ENCODE assay signal across 23 cellular contexts in the genomic region with DNA sequence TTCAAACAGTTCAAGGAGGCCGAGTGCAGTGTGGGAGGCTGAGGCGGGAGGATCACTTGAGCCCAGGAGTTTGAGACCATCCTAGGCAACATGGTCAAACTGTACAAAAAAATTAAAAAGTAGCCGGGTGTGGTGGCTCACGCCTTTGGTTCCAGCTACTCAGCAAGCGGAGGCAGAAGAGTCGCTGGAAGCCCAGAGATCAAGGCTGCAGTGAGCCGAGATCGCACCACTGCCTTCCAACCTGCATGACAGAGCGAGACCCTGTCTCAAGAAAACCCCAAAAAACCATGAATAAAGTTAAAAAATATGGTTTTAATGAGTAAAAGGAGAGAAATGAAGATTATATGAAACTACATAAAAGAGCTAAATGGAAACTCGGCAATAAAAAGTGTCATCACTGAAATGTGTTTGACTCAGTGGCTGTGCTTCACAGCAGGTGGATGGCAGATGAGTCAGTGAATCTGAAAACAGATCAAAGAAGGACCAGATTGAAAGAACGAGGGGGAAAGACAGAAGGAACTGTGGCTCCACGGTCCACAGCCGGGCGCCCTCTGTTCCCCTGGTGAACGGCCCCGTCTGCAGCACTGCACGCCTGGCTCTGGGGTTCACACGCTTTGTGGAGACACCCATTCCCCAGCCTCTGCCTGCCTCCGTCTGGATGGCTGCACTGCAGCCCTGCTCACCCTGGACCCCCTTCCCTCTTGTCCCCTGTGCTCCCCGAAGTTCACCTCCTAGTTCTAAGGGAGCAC. TPM values are rescaled to one million over a fixed set of nuclear protein-coding genes. Genes with fewer than 3 reads are reported as not detected.
DNase-seq lines count a peak whose midpoint lies in the region; ATAC-seq lines count a peak whose summit lies in the region.
"Had no signal": no experiment of that assay in that cellular context is flagged by ENCODE, and none has a peak within 500 bp of the region (broad histone marks: within the 10 kb centered on the region; RNA-seq: fewer than 3 reads in every experiment).

No MANE protein-coding gene starts in this region.

- peaks cover 6% of the 10 kb centered on the region for H3K36me3 Mint-ChIP-seq in activated T-cell treated with anti-CD3 and anti-CD28 coated beads, Interleukin-2, amount 50 U/mL, for 24 hours (ENCODE audit: low read depth)
- peaks cover 67% of the 10 kb centered on the region for H3K36me3 Mint-ChIP-seq in dendritic cell treated with granulocyte-macrophage colony-stimulating factor and Interleukin-4, amounts not matched to agents 40 ng/mL and 50 ng/mL, for 4 days (ENCODE audit: low read depth)
- peaks cover 18% of the 10 kb centered on the region for H3K36me3 Mint-ChIP-seq in T-cell

- peaks cover 36% of the 10 kb centered on the region for H3K4me1 Mint-ChIP-seq in activated T-cell treated with anti-CD3 and anti-CD28 coated beads, Interleukin-2, amount 50 U/mL, for 24 hours (ENCODE audit: low read depth)
- H3K4me1 Mint-ChIP-seq in dendritic cell treated with granulocyte-macrophage colony-stimulating factor and Interleukin-4, amounts not matched to agents 40 ng/mL and 50 ng/mL, for 4 days (ENCODE audit: low read depth): peaks cover 41% of the 10 kb centered on the region
- peaks cover 0 to 18% (median 1%) of the 10 kb centered on the region in 3 donors for H3K4me1 Mint-ChIP-seq in T-cell
- H3K4me1 Mint-ChIP-seq: endodermal cell had no signal

- peak overlapping the region; percentile 19 for H3K4me3 Mint-ChIP-seq in activated T-cell treated with anti-CD3 and anti-CD28 coated beads, Interleukin-2, amount 50 U/mL, for 24 hours
- no peak overlapping the region for H3K4me3 Mint-ChIP-seq in dendritic cell treated with granulocyte-macrophage colony-stimulating factor and Interleukin-4, amounts not matched to agents 40 ng/mL and 50 ng/mL, for 4 days
- H3K4me3 Mint-ChIP-seq in T-cell: no peak overlapping the region
- H3K4me3 Mint-ChIP-seq: activated naive CD8-positive, alpha-beta T cell treated with anti-CD3 and anti-CD28 coated beads, Interleukin-2, amount 10 ng/mL, durations not matched to agents 7 days and 5 days; endodermal cell; T-helper 1 cell treated with Interleukin-12 subunit alpha and Interleukin-12 subunit beta and Interleukin-4 antibody, amounts not matched to agents 30 μg/mL and 1 μg/mL, for 36 hours; type B pancreatic cell had no signal

- ATAC-seq in left ventricle myocardium superior: no peak
- peak; percentile 96 for ATAC-seq in stimulated activated naive CD8-positive, alpha-beta T cell treated with anti-CD3 and anti-CD28 coated beads, Interleukin-15, Interleukin-2, amounts not matched to agents 100 U/mL and 50 U/mL, for 24 hours
- ATAC-seq in HG03135 (IDR thresholded peaks at IDR 0.05; ENCODE audit: unreplicated experiment): no peak
- no peak for ATAC-seq in T-cell (replicated peaks in 1 of 4)
- ATAC-seq: PC-3 had no signal

- POLR2A ChIA-PET in T-cell (lab: Charles Lee): no interaction called here

- peak overlapping the region; percentile 91 for H3K27ac Mint-ChIP-seq in activated T-cell treated with anti-CD3 and anti-CD28 coated beads, Interleukin-2, amount 50 U/mL, for 24 hours
- peak overlapping the region; percentile 57 for H3K27ac Mint-ChIP-seq in dendritic cell treated with granulocyte-macrophage colony-stimulating factor and Interleukin-4, amounts not matched to agents 40 ng/mL and 50 ng/mL, for 4 days
- no peak overlapping the region for H3K27ac Mint-ChIP-seq in T-cell
- H3K27ac Mint-ChIP-seq: activated naive CD8-positive, alpha-beta T cell treated with anti-CD3 and anti-CD28 coated beads, Interleukin-2, amount 10 ng/mL, durations not matched to agents 7 days and 5 days; endodermal cell; T-helper 1 cell treated with Interleukin-12 subunit alpha and Interleukin-12 subunit beta and Interleukin-4 antibody, amounts not matched to agents 30 μg/mL and 1 μg/mL, for 36 hours; type B pancreatic cell had no signal

- H3K27me3 Mint-ChIP-seq in activated T-cell treated with anti-CD3 and anti-CD28 coated beads, Interleukin-2, amount 50 U/mL, for 24 hours: no peaks in the 10 kb centered on the region
- no peaks in the 10 kb centered on the region for H3K27me3 Mint-ChIP-seq in dendritic cell treated with granulocyte-macrophage colony-stimulating factor and Interleukin-4, amounts not matched to agents 40 ng/mL and 50 ng/mL, for 4 days
- H3K27me3 Mint-ChIP-seq in T-cell: no peaks in the 10 kb centered on the region
- H3K27me3 Mint-ChIP-seq: activated naive CD8-positive, alpha-beta T cell treated with anti-CD3 and anti-CD28 coated beads, Interleukin-2, amount 10 ng/mL, durations not matched to agents 7 days and 5 days; type B pancreatic cell had no signal

- DNase-seq in left ventricle myocardium superior (peak; percentile 15), cardiac septum (ENCODE audit: low spot score) (no peak), T-cell (no peak)
- peak; percentile 60 for DNase-seq in activated T-cell treated with anti-CD3 and anti-CD28 coated beads, Interleukin-2, amount 50 U/mL, for 24 hours
- DNase-seq in stimulated activated naive CD8-positive, alpha-beta T cell treated with anti-CD3 and anti-CD28 coated beads, Interleukin-15, Interleukin-2, amounts not matched to agents 100 U/mL and 50 U/mL, for 24 hours: peak; percentile 50
- DNase-seq: activated naive CD8-positive, alpha-beta T cell treated with anti-CD3 and anti-CD28 coated beads, Interleukin-2, amount 10 ng/mL, durations not matched to agents 7 days and 5 days; COR-L47; DND-41; endodermal cell; mammary epithelial cell; NCI-H187 treated with DMSO at 0.1 percent for 48 hours; NCI-H345; NCI-H82; occipital lobe; PC-3; retina; SIG-M5; spleen had no signal

- CTCF ChIA-PET in T-cell (lab: Charles Lee): no interaction called here

- intact Hi-C loops in left ventricle myocardium superior (cut with micrococcal nuclease): no loop called here
- intact Hi-C loops in cardiac septum (cut with DNase I): no loop called here
- intact Hi-C loops in dendritic cell treated with granulocyte-macrophage colony-stimulating factor and Interleukin-4, amounts not matched to agents 40 ng/mL and 50 ng/mL, for 4 days (cut with micrococcal nuclease): no loop called here

- no peaks in the 10 kb centered on the region for H3K9me3 Mint-ChIP-seq in activated T-cell treated with anti-CD3 and anti-CD28 coated beads, Interleukin-2, amount 50 U/mL, for 24 hours
- H3K9me3 Mint-ChIP-seq in dendritic cell treated with granulocyte-macrophage colony-stimulating factor and Interleukin-4, amounts not matched to agents 40 ng/mL and 50 ng/mL, for 4 days: peaks cover 20% of the 10 kb centered on the region
- no peaks in the 10 kb centered on the region for H3K9me3 Mint-ChIP-seq in T-cell
- H3K9me3 Mint-ChIP-seq: activated naive CD8-positive, alpha-beta T cell treated with anti-CD3 and anti-CD28 coated beads, Interleukin-2, amount 10 ng/mL, durations not matched to agents 7 days and 5 days; T-helper 1 cell treated with Interleukin-12 subunit alpha and Interleukin-12 subunit beta and Interleukin-4 antibody, amounts not matched to agents 30 μg/mL and 1 μg/mL, for 36 hours; type B pancreatic cell had no signal

RNA-seq across cellular contexts. Expression of a gene that starts 25.1 kb away (rescaled TPM):
- 8.3 TPM for total RNA-seq in left ventricle myocardium superior
- total RNA-seq in cardiac septum: 11.3 TPM
- total RNA-seq in T-cell: 10 to 100 TPM; 18.5 to 43.8 (median 38.0) TPM

RNA-seq across cellular contexts. Expression of a gene that starts 25.3 kb away (rescaled TPM):
- total RNA-seq in left ventricle myocardium superior: 1.9 TPM
- 3.3 TPM for total RNA-seq in cardiac septum
- total RNA-seq in T-cell: 10 to 100 TPM in 2 of 5 donors, 1 to 10 TPM in 3; 6.4 to 11.7 (median 8.1) TPM

RNA-seq across cellular contexts. Expression of a gene that starts 43.3 kb away (rescaled TPM):
- total RNA-seq in left ventricle myocardium superior (not detected), cardiac septum (not detected), T-cell (not detected)
- total RNA-seq: activated naive CD8-positive, alpha-beta T cell treated with anti-CD3 and anti-CD28 coated beads, Interleukin-2, amount 10 ng/mL, durations not matched to agents 7 days and 5 days; kidney epithelial cell; PC-3 had no signal

Comparison
In these comparisons a context has a peak if more than half of its experiments do, and no peak if none do; other contexts are left out.
1. DNase-seq: peak in left ventricle myocardium superior (single experiment), activated T-cell treated with anti-CD3 and anti-CD28 coated beads, Interleukin-2, amount 50 U/mL, for 24 hours (single experiment) and stimulated activated naive CD8-positive, alpha-beta T cell treated with anti-CD3 and anti-CD28 coated beads, Interleukin-15, Interleukin-2, amounts not matched to agents 100 U/mL and 50 U/mL, for 24 hours (single experiment); none in cardiac septum (single experiment) and T-cell (0 of 34).
2. H3K27ac Mint-ChIP-seq: peak in activated T-cell treated with anti-CD3 and anti-CD28 coated beads, Interleukin-2, amount 50 U/mL, for 24 hours (single experiment) and dendritic cell treated with granulocyte-macrophage colony-stimulating factor and Interleukin-4, amounts not matched to agents 40 ng/mL and 50 ng/mL, for 4 days (single experiment); none in T-cell (0 of 2).